Comparison of ENCODE assay signal across 17 cellular contexts in genomic region chr4:110742148-110742547, GRCh38.
A peak's percentile ranks its signal among the peaks of the same experiment; 100 is the strongest.
DNase-seq lines count a peak whose midpoint lies in the region; ATAC-seq and TF ChIP-seq lines count a peak whose summit lies in the region.
"Had no signal": no experiment of that assay in that cellular context is flagged by ENCODE, and none has a peak within 500 bp of the region (broad histone marks: within the 10 kb centered on the region; RNA-seq: fewer than 3 reads in every experiment).

No MANE protein-coding gene starts in this region.

- DNase-seq in A673 (ENCODE audit: low spot score) = peak; percentile 2
- peak; percentile 27 for DNase-seq in GM23248
- peak; percentile 24 for DNase-seq in PC-3
- peak; percentile 4 to 35 for DNase-seq in foreskin keratinocyte
- DNase-seq in NCI-H2227 treated with DMSO at 0.1 percent for 48 hours (lab: John Stamatoyannopoulos, UW) = no peak
- DNase-seq in spleen = no peak
- DNase-seq: Calu3; CD4-positive, CD25-positive, alpha-beta regulatory T cell; Karpas-422; MV-4-11; NCI-H1436 treated with DMSO at 0.1 percent for 48 hours; NCI-H2081; NCI-H524 had no signal

- in situ Hi-C loops in GM23248 (cut with MboI) = no loop called here

- H3K4me2 ChIP-seq in GM23248 (ENCODE audit: unreplicated experiment) = no peak overlapping the region
- no peak overlapping the region for H3K4me2 ChIP-seq in PC-3 (ENCODE audit: low read length)
- H3K4me2 ChIP-seq: GM23338 had no signal

- H3K9ac ChIP-seq in GM23248 (no peak overlapping the region), PC-3 (ENCODE audit: low read length) (no peak overlapping the region)

- H3K9me2 ChIP-seq in GM23248 (ENCODE audit: insufficient read depth) (no peaks in the 10 kb centered on the region), PC-3 (replicated peaks; ENCODE audit: low read length) (no peaks in the 10 kb centered on the region)

- H4K20me1 ChIP-seq in GM23248 (ENCODE audit: insufficient read depth) (no peaks in the 10 kb centered on the region), PC-3 (ENCODE audit: low read length) (no peaks in the 10 kb centered on the region)

- ATAC-seq in PC-3 (no peak), foreskin keratinocyte (peak; percentile 51), GM18519 (IDR thresholded peaks at IDR 0.05; ENCODE audit: low FRiP score, unreplicated experiment) (no peak), HG03025 (IDR thresholded peaks at IDR 0.05; ENCODE audit: low FRiP score, unreplicated experiment) (no peak)
- ATAC-seq: GM23338, HepG2 had no signal

- H3K27ac ChIP-seq in A673 (ENCODE audit: low read depth, low read length, poor library complexity, severe bottlenecking) = no peak overlapping the region
- no peak overlapping the region for H3K27ac ChIP-seq in GM23248
- H3K27ac ChIP-seq in PC-3 (ENCODE audit: low read length) = no peak overlapping the region
- H3K27ac ChIP-seq in foreskin keratinocyte = no peak overlapping the region
- H3K27ac ChIP-seq in spleen = no peak overlapping the region

- H3K79me2 ChIP-seq in GM23248 (ENCODE audit: insufficient read depth) (no peaks in the 10 kb centered on the region), PC-3 (ENCODE audit: low read length) (no peaks in the 10 kb centered on the region)

- TF ChIP-seq CTCF in A673 (conservative IDR thresholded peaks at IDR 0.05; ENCODE audit: low read depth, low read length) (no peak), PC-3 (conservative IDR thresholded peaks at IDR 0.05; ENCODE audit: low read depth, low read length) (no peak), foreskin keratinocyte (conservative IDR thresholded peaks at IDR 0.05) (no peak), spleen (IDR thresholded peaks at IDR 0.05 in 8 of 11, conservative IDR thresholded peaks at IDR 0.05 in 3 of 11) (no peak)

- peaks cover 5% of the 10 kb centered on the region; the same call in 1 of the 2 replicates for H3F3A ChIP-seq in GM23248 (ENCODE audit: insufficient read depth)
- H3F3A ChIP-seq in PC-3 (ENCODE audit: low read length, unreplicated experiment) = no peaks in the 10 kb centered on the region

- H3K27me3 ChIP-seq in A673 (replicated peaks; ENCODE audit: insufficient read depth, low read depth, low read length, poor library complexity) (no peaks in the 10 kb centered on the region), GM23248 (replicated peaks; ENCODE audit: insufficient read depth) (no peaks in the 10 kb centered on the region), PC-3 (ENCODE audit: low read length) (0 out of 2 replicates have a peak, but pooled peaks cover 13% of the 10 kb centered on the region), foreskin keratinocyte (no peaks in the 10 kb centered on the region), spleen (replicated peaks in 1 of 7) (no peaks in the 10 kb centered on the region)

- TF ChIP-seq POLR2A in spleen (IDR thresholded peaks at IDR 0.05) = no peak

- H3K4me1 ChIP-seq in A673 (ENCODE audit: insufficient read depth, low read length, poor library complexity, severe bottlenecking) (no peaks in the 10 kb centered on the region), GM23248 (ENCODE audit: insufficient read depth) (peaks cover 12% of the 10 kb centered on the region), PC-3 (ENCODE audit: insufficient read depth, low read length) (no peaks in the 10 kb centered on the region), foreskin keratinocyte (peaks cover 3% of the 10 kb centered on the region), spleen (no peaks in the 10 kb centered on the region)

- H3K9me3 ChIP-seq in A673 (ENCODE audit: low read depth, low read length, poor library complexity, severe bottlenecking) (no peaks in the 10 kb centered on the region), GM23248 (ENCODE audit: low read depth) (no peaks in the 10 kb centered on the region), PC-3 (ENCODE audit: low read length) (no peaks in the 10 kb centered on the region), spleen (no peaks in the 10 kb centered on the region)

- H2AFZ ChIP-seq in GM23248 (0 out of 2 replicates have a peak overlapping the region, but pooled peaks have one; percentile 25), PC-3 (ENCODE audit: low read length) (no peak overlapping the region)
- H2AFZ ChIP-seq: GM23338 had no signal

- H3K36me3 ChIP-seq in A673 (ENCODE audit: insufficient read depth, low read length, poor library complexity, severe bottlenecking) (no peaks in the 10 kb centered on the region), GM23248 (ENCODE audit: low read depth) (no peaks in the 10 kb centered on the region), PC-3 (ENCODE audit: low read depth, low read length) (no peaks in the 10 kb centered on the region), spleen (no peaks in the 10 kb centered on the region)

- intact Hi-C loops in A673 (cut with micrococcal nuclease; ENCODE audit: unreplicated experiment) (no loop called here), PC-3 (cut with micrococcal nuclease) (no loop called here), spleen (cut with DNase I; ENCODE audit: low total_unique reads) (no loop called here)

- POLR2A ChIA-PET in A673 (lab: Charles Lee; ENCODE audit: low non-redundant PET) (no interaction called here), PC-3 (lab: Charles Lee; ENCODE audit: unreplicated experiment) (no interaction called here)

- BruUV-seq in A673 (replicated peaks; lab: Mats Ljungman, UMichigan) = no TSS peak
- no TSS peak for BruUV-seq in PC-3 (replicated peaks; lab: Mats Ljungman, UMichigan)

- H3K4me3 ChIP-seq in A673 (ENCODE audit: low read depth, low read length, poor library complexity, severe bottlenecking) = no peak overlapping the region
- no peak overlapping the region for H3K4me3 ChIP-seq in GM23248
- H3K4me3 ChIP-seq in PC-3 (ENCODE audit: low read length) = no peak overlapping the region
- no peak overlapping the region for H3K4me3 ChIP-seq in spleen
- H3K4me3 ChIP-seq: GM23338 had no signal

- CTCF ChIA-PET in A673 (lab: Charles Lee) (no interaction called here), PC-3 (lab: Charles Lee) (no interaction called here)

Comparison
In these comparisons a context has a peak if more than half of its experiments do, and no peak if none do; other contexts are left out.
1. DNase-seq: peak in A673 (single experiment), GM23248 (single experiment), PC-3 (single experiment) and foreskin keratinocyte (2 of 2); none in NCI-H2227 treated with DMSO at 0.1 percent for 48 hours (single experiment) and spleen (single experiment).